Comparison of ENCODE assay signal across 8 cellular contexts in the genomic region with DNA sequence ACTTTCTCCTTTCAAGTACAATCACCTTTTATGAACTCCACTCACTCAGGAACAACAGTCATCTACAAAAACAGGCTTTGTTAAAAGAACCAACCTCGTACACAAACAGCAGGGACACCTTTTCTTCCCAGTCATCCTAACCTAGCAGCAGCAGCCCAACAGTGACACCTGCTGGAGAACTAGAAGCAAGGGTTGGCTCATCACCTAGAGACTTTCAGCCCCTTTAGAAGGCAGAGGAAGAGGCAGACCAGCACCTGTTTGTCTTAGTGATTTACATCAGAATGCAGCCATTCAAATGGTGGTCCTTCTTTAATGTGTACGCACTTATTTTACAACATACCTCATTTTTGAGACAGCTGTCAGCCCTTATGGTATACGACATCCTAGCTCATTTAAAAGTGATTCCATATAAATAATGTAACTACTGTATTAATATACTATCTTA. TPM values are rescaled to one million over a fixed set of nuclear protein-coding genes. Genes with fewer than 3 reads are reported as not detected.
DNase-seq lines count a peak whose midpoint lies in the region; ATAC-seq and TF ChIP-seq lines count a peak whose summit lies in the region.

No MANE protein-coding gene starts in this region.

- peaks cover 29% of the 10 kb centered on the region for H3K79me2 ChIP-seq in mesendoderm (ENCODE audit: control insufficient read depth, insufficient read depth, low read length)

- in situ Hi-C loops in G401 (cut with HindIII; ENCODE audit: low sequenced_read_pairs) = no loop called here

- H3K9me3 Mint-ChIP-seq in activated CD8-positive, alpha-beta T cell treated with anti-CD3 and anti-CD28 coated beads, Interleukin-2, amount 10 ng/mL, durations not matched to agents 7 days and 5 days (ENCODE audit: insufficient read depth) = no peaks in the 10 kb centered on the region
- H3K9me3 Mint-ChIP-seq in endodermal cell = no peaks in the 10 kb centered on the region

- no peak overlapping the region for H3K56ac ChIP-seq in mesendoderm (ENCODE audit: low read length)

- no peaks in the 10 kb centered on the region for H3K27me3 Mint-ChIP-seq in activated CD8-positive, alpha-beta T cell treated with anti-CD3 and anti-CD28 coated beads, Interleukin-2, amount 10 ng/mL, durations not matched to agents 7 days and 5 days (ENCODE audit: low read depth)
- H3K27me3 Mint-ChIP-seq in endodermal cell (ENCODE audit: insufficient read depth) = no peaks in the 10 kb centered on the region

- no peak overlapping the region for H4K8ac ChIP-seq in mesendoderm (ENCODE audit: low read depth, low read length)

- H2BK15ac ChIP-seq in mesendoderm (replicated peaks; ENCODE audit: low read depth) = no peak overlapping the region

- H3K9ac ChIP-seq in HUES6 (ENCODE audit: low read length) = no peak overlapping the region
- H3K9ac ChIP-seq in endodermal cell (ENCODE audit: extremely low read depth, low read length, poor library complexity, severe bottlenecking) = no peak overlapping the region
- no peak overlapping the region for H3K9ac ChIP-seq in mesendoderm (ENCODE audit: low read length)

- no peaks in the 10 kb centered on the region for H3K9me3 ChIP-seq in HUES6 (ENCODE audit: control insufficient read depth, insufficient read depth, low read depth, low read length)
- H3K9me3 ChIP-seq in endodermal cell (ENCODE audit: control insufficient read depth, low read length) = no peaks in the 10 kb centered on the region

- H3K79me1 ChIP-seq in mesendoderm (ENCODE audit: low read length) = peaks cover 9% of the 10 kb centered on the region

- H3K4me3 Mint-ChIP-seq in activated CD8-positive, alpha-beta T cell treated with anti-CD3 and anti-CD28 coated beads, Interleukin-2, amount 10 ng/mL, durations not matched to agents 7 days and 5 days = no peak overlapping the region
- H3K4me3 Mint-ChIP-seq in endodermal cell = peak overlapping the region; percentile 22

- H2BK5ac ChIP-seq in mesendoderm (ENCODE audit: low read length) = no peak overlapping the region

- no peak overlapping the region for H3K27ac ChIP-seq in HUES6 (ENCODE audit: low read depth, low read length)
- H3K27ac ChIP-seq in endodermal cell (ENCODE audit: low read depth, low read length) = no peak overlapping the region
- no peak overlapping the region for H3K27ac ChIP-seq in mesendoderm (ENCODE audit: low read depth, low read length)

- H3K4me2 ChIP-seq in mesendoderm (ENCODE audit: low read length) = no peak overlapping the region

- H3K27ac Mint-ChIP-seq in activated CD8-positive, alpha-beta T cell treated with anti-CD3 and anti-CD28 coated beads, Interleukin-2, amount 10 ng/mL, durations not matched to agents 7 days and 5 days = no peak overlapping the region
- peak overlapping the region; percentile 96 for H3K27ac Mint-ChIP-seq in endodermal cell

- no peak overlapping the region for H2AK5ac ChIP-seq in mesendoderm (ENCODE audit: low read length)

- CTCF ChIA-PET in activated CD8-positive, alpha-beta T cell treated with anti-CD3 and anti-CD28 coated beads, Interleukin-2, amount 10 ng/mL, durations not matched to agents 7 days and 5 days (lab: Charles Lee) = interaction anchor here (0.8 to 3.4 kb wide), 10 partner anchors 9 to 149 kb away, joined by 3 to 14 read pairs (median 3); no protein-coding TSS in a partner anchor

- no peak overlapping the region for H3K23ac ChIP-seq in mesendoderm (ENCODE audit: low read length)

- POLR2A ChIA-PET in activated CD8-positive, alpha-beta T cell treated with anti-CD3 and anti-CD28 coated beads, Interleukin-2, amount 10 ng/mL, durations not matched to agents 7 days and 5 days (lab: Charles Lee) = no interaction called here

- peaks cover 6% of the 10 kb centered on the region for H3K4me1 Mint-ChIP-seq in activated CD8-positive, alpha-beta T cell treated with anti-CD3 and anti-CD28 coated beads, Interleukin-2, amount 10 ng/mL, durations not matched to agents 7 days and 5 days (ENCODE audit: low read depth)
- peaks cover 22% of the 10 kb centered on the region for H3K4me1 Mint-ChIP-seq in endodermal cell

- peak; percentile 97 for TF ChIP-seq CTCF in endodermal cell (conservative IDR thresholded peaks at IDR 0.05)

- no peak overlapping the region for H3K4ac ChIP-seq in mesendoderm (ENCODE audit: low read depth, low read length)

- H3K27me3 ChIP-seq in HUES6 (ENCODE audit: control insufficient read depth, insufficient read depth, low read length) (no peaks in the 10 kb centered on the region), endodermal cell (ENCODE audit: control insufficient read depth, insufficient read depth, low read length, poor library complexity, severe bottlenecking) (no peaks in the 10 kb centered on the region), mesendoderm (ENCODE audit: insufficient read depth, low read length, poor library complexity) (no peaks in the 10 kb centered on the region)

- H3K4me3 ChIP-seq in HUES6 (ENCODE audit: low read depth, low read length) (peak overlapping the region; percentile 9; the same call in 1 of the 2 replicates), endodermal cell (ENCODE audit: low read length) (peak overlapping the region; percentile 8), mesendoderm (ENCODE audit: low read length) (no peak overlapping the region)

- DNase-seq in G401 (ENCODE audit: low spot score) = peak; percentile 95
- DNase-seq in NOMO-1 (lab: John Stamatoyannopoulos, UW; ENCODE audit: unreplicated experiment in 2 of 2) = peak; percentile 31 to 61
- DNase-seq in activated CD8-positive, alpha-beta T cell treated with anti-CD3 and anti-CD28 coated beads, Interleukin-2, amount 10 ng/mL, durations not matched to agents 7 days and 5 days = peak; percentile 78
- DNase-seq in endodermal cell = peak; percentile 93
- peak; percentile 96 for DNase-seq in mesendoderm
- peak; percentile 15 to 29 for DNase-seq in stimulated activated CD8-positive, alpha-beta memory T cell treated with anti-CD3 and anti-CD28 coated beads, Interleukin-7, amount 100 ng/mL, for 4 hours (ENCODE audit: low read depth in 2 of 2)

- H3K4me1 ChIP-seq in HUES6 (ENCODE audit: control insufficient read depth, insufficient read depth, low read length) (peaks cover 15% of the 10 kb centered on the region), endodermal cell (ENCODE audit: control insufficient read depth, insufficient read depth, low read length) (peaks cover 8% of the 10 kb centered on the region), mesendoderm (ENCODE audit: control insufficient read depth, low read depth, low read length) (peaks cover 4% of the 10 kb centered on the region)

- H2BK120ac ChIP-seq in mesendoderm (ENCODE audit: low read depth, low read length) = no peak overlapping the region

- 7% methylated on average over 2 of the region's 3 CpGs; no CpG with 5 or more reads in 1 of the 2 experiments for WGBS in endodermal cell (ENCODE audit: insufficient coverage in 1 of 2, insufficient read length in 1 of 2), 2 experiments
- no CpG with 5 or more reads among the region's 3 CpGs for WGBS in mesendoderm (ENCODE audit: extremely low coverage, insufficient coverage, low lambda C conversion rate)

- ATAC-seq in activated CD8-positive, alpha-beta T cell treated with anti-CD3 and anti-CD28 coated beads, Interleukin-2, amount 10 ng/mL, durations not matched to agents 7 days and 5 days = peak; percentile 96
- ATAC-seq in GM21528 (IDR thresholded peaks at IDR 0.05; ENCODE audit: low FRiP score, unreplicated experiment) = no peak

- no peak overlapping the region for H4K5ac ChIP-seq in mesendoderm (ENCODE audit: low read length)

- no peak overlapping the region for H3K18ac ChIP-seq in mesendoderm (ENCODE audit: low read length)

- peaks cover 18% of the 10 kb centered on the region for H3K36me3 Mint-ChIP-seq in activated CD8-positive, alpha-beta T cell treated with anti-CD3 and anti-CD28 coated beads, Interleukin-2, amount 10 ng/mL, durations not matched to agents 7 days and 5 days (ENCODE audit: low read depth)
- peaks cover 27% of the 10 kb centered on the region for H3K36me3 Mint-ChIP-seq in endodermal cell (ENCODE audit: low read depth)

- peaks cover 24% of the 10 kb centered on the region for H3K36me3 ChIP-seq in HUES6 (ENCODE audit: control insufficient read depth, insufficient read depth, low read length)
- H3K36me3 ChIP-seq in endodermal cell (ENCODE audit: control insufficient read depth, insufficient read depth, low read length) = peaks cover 40% of the 10 kb centered on the region
- peaks cover 7% of the 10 kb centered on the region for H3K36me3 ChIP-seq in mesendoderm (ENCODE audit: control insufficient read depth, insufficient read depth, low read length)

RNA-seq across cellular contexts. Expression of gene AMBRA1, which starts 56.0 kb away (rescaled TPM):
- total RNA-seq in G401 (2014; rRNA removed; shearing (Covaris generic)) = 36.3 and 44.6 TPM in 2 replicates
- 10 to 100 TPM; 34.0 to 35.1 TPM for total RNA-seq in activated CD8-positive, alpha-beta T cell treated with anti-CD3 and anti-CD28 coated beads, Interleukin-2, amount 10 ng/mL, durations not matched to agents 7 days and 5 days
- 10 to 100 TPM; 54.5 to 67.8 TPM for total RNA-seq in endodermal cell
- 22.4 TPM for polyA plus RNA-seq in endodermal cell (2013, experiment 1 of 2)
- polyA plus RNA-seq in endodermal cell (2013, experiment 2 of 2) = 22.5 TPM
- 15.0 TPM for polyA plus RNA-seq in mesendoderm (2013, experiment 1 of 2)
- 15.3 TPM for polyA plus RNA-seq in mesendoderm (2013, experiment 2 of 2)

Comparison
In these comparisons a context has a peak if more than half of its experiments do, and no peak if none do; other contexts are left out.
1. DNase-seq: peak in every context shown above with its lines; median percentile 96 in mesendoderm; 95 in G401; 93 in endodermal cell; 78 in activated CD8-positive, alpha-beta T cell treated with anti-CD3 and anti-CD28 coated beads, Interleukin-2, amount 10 ng/mL, durations not matched to agents 7 days and 5 days; 46 in NOMO-1; 22 in stimulated activated CD8-positive, alpha-beta memory T cell treated with anti-CD3 and anti-CD28 coated beads, Interleukin-7, amount 100 ng/mL, for 4 hours.